Comparison of ENCODE assay signal across 1 cellular context in the genomic region with DNA sequence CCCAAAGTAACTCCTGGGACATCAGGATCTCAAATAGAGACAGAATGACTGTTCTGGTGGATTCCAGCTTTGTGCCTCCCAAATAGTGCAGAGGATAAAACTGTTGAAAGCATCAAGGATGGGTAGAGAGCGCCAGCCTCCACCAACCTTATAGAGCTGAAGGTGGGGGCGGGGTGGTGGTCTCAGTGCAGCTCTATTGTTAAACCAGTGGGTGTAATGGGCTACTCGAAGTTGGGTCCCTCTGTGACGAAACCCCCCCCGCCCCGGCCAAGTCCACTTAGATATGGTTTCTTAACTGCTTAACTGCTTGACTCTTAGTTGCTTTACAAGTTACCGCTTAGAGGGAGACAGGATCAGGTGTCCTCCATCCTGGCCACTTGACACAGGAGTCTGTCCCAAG.
TF ChIP-seq lines count a peak whose summit lies in the region.

No MANE protein-coding gene starts in this region.

TF ChIP-seq in A549, 52 proteins besides CTCF, POLR2A, EP300 and RAD21 (continued from another document):
- TF ChIP-seq ZFP36 (IDR thresholded peaks at IDR 0.05; ENCODE audit: borderline replicate concordance, partially characterized antibody), result no peak
- no peak for TF ChIP-seq E2F6 (IDR thresholded peaks at IDR 0.05; ENCODE audit: borderline replicate concordance, low read depth)
